Comparison of ENCODE assay signal across 19 cellular contexts in genomic region chr3:147244397-147244796, GRCh38.
DNase-seq lines count a peak whose midpoint lies in the region; ATAC-seq, FAIRE-seq and TF ChIP-seq lines count a peak whose summit lies in the region.
"Had no signal": no experiment of that assay in that cellular context is flagged by ENCODE, and none has a peak within 500 bp of the region (broad histone marks: within the 10 kb centered on the region; RNA-seq: fewer than 3 reads in every experiment).

No MANE protein-coding gene starts in this region.

- no peak overlapping the region for H2AK5ac ChIP-seq in neuronal stem cell (ENCODE audit: low read depth, low read length)

- H4K91ac ChIP-seq in neuronal stem cell (ENCODE audit: low read depth, low read length, poor library complexity): no peak overlapping the region

- peak; percentile 63 for ATAC-seq in K562
- ATAC-seq: CD8-positive, alpha-beta T cell; HCT116 had no signal

- H3K9ac ChIP-seq in K562 (ENCODE audit: insufficient read depth in 1 of 2, low read depth in 2 of 2, low read length in 2 of 2): no peak overlapping the region
- no peak overlapping the region for H3K9ac ChIP-seq in neuronal stem cell (ENCODE audit: low read depth, low read length, poor library complexity)
- H3K9ac ChIP-seq: BLaER1 had no signal

- CTCF ChIA-PET in K562 (lab: Yijun Ruan, JAX; ENCODE audit: low intra/inter-chr PET ratio): no interaction called here

- no peak overlapping the region for H2AFZ ChIP-seq in K562 (ENCODE audit: low read depth, low read length)
- peak overlapping the region; percentile 40 for H2AFZ ChIP-seq in neuronal stem cell (ENCODE audit: low read length)

- H3K9me1 ChIP-seq in K562 (ENCODE audit: control insufficient read depth, insufficient read depth, low read length): no peaks in the 10 kb centered on the region

- DNase-seq in NCI-H510A treated with DMSO at 0.1 percent for 48 hours (lab: John Stamatoyannopoulos, UW): peak; percentile 6
- DNase-seq in NCI-H510A (lab: John Stamatoyannopoulos, UW): no peak
- no peak for DNase-seq in K562 (ENCODE audit: extremely low read depth in 1 of 4, low spot score in 3 of 4)
- DNase-seq in neuronal stem cell (ENCODE audit: low spot score): no peak
- DNase-seq in vagina (ENCODE audit: extremely low spot score in 2 of 2): no peak
- DNase-seq in thyroid gland: no peak
- DNase-seq: Caco-2; CD4-positive, CD25-positive, alpha-beta regulatory T cell; CD8-positive, alpha-beta T cell; DMS153; DND-41; H9 had no signal

- TF ChIP-seq CTCF in K562 (IDR thresholded peaks at IDR 0.05 in 2 of 3, conservative IDR thresholded peaks at IDR 0.05 in 1 of 3; ENCODE audit: insufficient read depth in 2 of 3, low read depth in 1 of 3, low read length in 3 of 3) (no peak), vagina (IDR thresholded peaks at IDR 0.05) (no peak), thyroid gland (IDR thresholded peaks at IDR 0.05) (no peak)

- H3K14ac ChIP-seq in neuronal stem cell (ENCODE audit: low read length): no peak overlapping the region

- H2BK120ac ChIP-seq in neuronal stem cell (ENCODE audit: low read depth, low read length): no peak overlapping the region

- H3K4me3 ChIP-seq in K562: peak overlapping the region; percentile 14; the same call in 1 of the 2 replicates
- H3K4me3 ChIP-seq in neuronal stem cell (ENCODE audit: low read length in 2 of 2): no peak overlapping the region
- no peak overlapping the region for H3K4me3 ChIP-seq in vagina
- H3K4me3 ChIP-seq in thyroid gland (replicated peaks in 1 of 3): no peak overlapping the region
- H3K4me3 ChIP-seq: BLaER1 had no signal

- intact Hi-C loops in K562 (cut with micrococcal nuclease) (no loop called here), vagina (cut with DNase I) (no loop called here), thyroid gland (cut with DNase I) (no loop called here)

- no peaks in the 10 kb centered on the region for H3K27me3 ChIP-seq in K562 (ENCODE audit: control insufficient read depth in 2 of 2, insufficient read depth in 2 of 2, low read length in 2 of 2)
- no peaks in the 10 kb centered on the region for H3K27me3 ChIP-seq in neuronal stem cell (ENCODE audit: control insufficient read depth in 3 of 3, insufficient read depth in 3 of 3, low read depth in 1 of 3, low read length in 3 of 3)
- no peaks in the 10 kb centered on the region for H3K27me3 ChIP-seq in vagina
- no peaks in the 10 kb centered on the region for H3K27me3 ChIP-seq in thyroid gland
- H3K27me3 ChIP-seq: BLaER1 had no signal

- no peak for FAIRE-seq in K562 (lab: Jason Lieb, UNC)
- FAIRE-seq: A204.1, G401.6, GM12892 had no signal

- H2BK5ac ChIP-seq in neuronal stem cell (ENCODE audit: low read length): no peak overlapping the region

- TF ChIP-seq POLR2A in K562 (conservative IDR thresholded peaks at IDR 0.05): no peak
- TF ChIP-seq POLR2A in vagina (IDR thresholded peaks at IDR 0.05): no peak
- no peak for TF ChIP-seq POLR2A in thyroid gland (IDR thresholded peaks at IDR 0.05)

- H3K18ac ChIP-seq in neuronal stem cell (ENCODE audit: low read length): no peak overlapping the region

- no peak overlapping the region; the same call in 1 of the 2 replicates for H3K4me2 ChIP-seq in K562 (ENCODE audit: insufficient read depth, low read length)
- H3K4me2 ChIP-seq in neuronal stem cell (ENCODE audit: insufficient read depth, low read length, poor library complexity, severe bottlenecking): no peak overlapping the region
- H3K4me2 ChIP-seq: BLaER1 had no signal

- POLR2A ChIA-PET in K562 (lab: Yijun Ruan, JAX): no interaction called here

- H2BK12ac ChIP-seq in neuronal stem cell (ENCODE audit: low read length): no peak overlapping the region

- no peaks in the 10 kb centered on the region for H3K9me3 ChIP-seq in K562 (replicated peaks; ENCODE audit: control insufficient read depth, insufficient read depth, low read depth, low read length)
- H3K9me3 ChIP-seq in neuronal stem cell (replicated peaks in 1 of 2; ENCODE audit: control insufficient read depth in 2 of 2, insufficient read depth in 1 of 2, low read depth in 1 of 2, low read length in 2 of 2): no peaks in the 10 kb centered on the region
- no peaks in the 10 kb centered on the region for H3K9me3 ChIP-seq in vagina
- no peaks in the 10 kb centered on the region for H3K9me3 ChIP-seq in thyroid gland
- H3K9me3 ChIP-seq: Caco-2 had no signal

- H2BK15ac ChIP-seq in neuronal stem cell (ENCODE audit: low read length): no peak overlapping the region

- no peak overlapping the region for H3K23ac ChIP-seq in neuronal stem cell (ENCODE audit: low read depth, low read length, poor library complexity)

- H3K79me1 ChIP-seq in neuronal stem cell (ENCODE audit: low read depth, low read length): no peaks in the 10 kb centered on the region

- BruUV-seq in K562 (replicated peaks; lab: Mats Ljungman, UMichigan): TSS peak; percentile 71

- H4K8ac ChIP-seq in neuronal stem cell (ENCODE audit: low read depth, low read length): no peak overlapping the region

- H4K20me1 ChIP-seq in K562 (replicated peaks; ENCODE audit: control insufficient read depth, insufficient read depth, low read length): no peaks in the 10 kb centered on the region
- H4K20me1 ChIP-seq: BLaER1 had no signal

- H3K4me1 ChIP-seq in K562 (replicated peaks in 1 of 2; ENCODE audit: control insufficient read depth in 2 of 2, insufficient read depth in 2 of 2, low read length in 2 of 2): no peaks in the 10 kb centered on the region
- no peaks in the 10 kb centered on the region for H3K4me1 ChIP-seq in neuronal stem cell (ENCODE audit: control insufficient read depth in 2 of 2, insufficient read depth in 1 of 2, low read depth in 1 of 2, low read length in 2 of 2)
- H3K4me1 ChIP-seq in vagina: no peaks in the 10 kb centered on the region
- no peaks in the 10 kb centered on the region for H3K4me1 ChIP-seq in thyroid gland
- H3K4me1 ChIP-seq: BLaER1, Caco-2 had no signal

- no peak overlapping the region for H3K4ac ChIP-seq in neuronal stem cell (ENCODE audit: low read length)

- H3K27ac ChIP-seq in K562 (ENCODE audit: extremely low read depth, low read depth, low read length): no peak overlapping the region; the same call in 2 of the 3 replicates
- H3K27ac ChIP-seq in neuronal stem cell (replicated peaks; ENCODE audit: low read length): no peak overlapping the region
- no peak overlapping the region for H3K27ac ChIP-seq in vagina
- no peak overlapping the region for H3K27ac ChIP-seq in thyroid gland
- H3K27ac ChIP-seq: 22Rv1, BLaER1, C4-2B had no signal

- TF ChIP-seq RAD21 in K562 (CRISPR knock-in tag; conservative IDR thresholded peaks at IDR 0.05 in 1 of 2, IDR thresholded peaks at IDR 0.05 in 1 of 2): no peak

- TF ChIP-seq EP300 in K562 (IDR thresholded peaks at IDR 0.05; ENCODE audit: low read length): no peak

- in situ Hi-C loops in K562 (cut with MboI): no loop called here

- no peaks in the 10 kb centered on the region; the same call in 1 of the 3 replicates for H3K79me2 ChIP-seq in K562 (ENCODE audit: control insufficient read depth, insufficient read depth, low read length)

- H3K36me3 ChIP-seq in K562 (ENCODE audit: control insufficient read depth, insufficient read depth, low read length) (no peaks in the 10 kb centered on the region), neuronal stem cell (replicated peaks in 1 of 2; ENCODE audit: control insufficient read depth in 2 of 2, insufficient read depth in 2 of 2, low read length in 2 of 2) (no peaks in the 10 kb centered on the region), vagina (no peaks in the 10 kb centered on the region), thyroid gland (no peaks in the 10 kb centered on the region)
- H3K36me3 ChIP-seq: BLaER1 had no signal

TF ChIP-seq in K562, 482 proteins besides CTCF, POLR2A, EP300 and RAD21:
- TF ChIP-seq BRCA1 (IDR thresholded peaks at IDR 0.05) (no peak), BRCA1 (CRISPR knock-in tag; IDR thresholded peaks at IDR 0.05) (no peak), E2F8 (IDR thresholded peaks at IDR 0.05; ENCODE audit: low read depth, partially characterized antibody) (no peak)
TF ChIP-seq in K562: peak in this region for 0.
